ENCODE assay signal across 2 cellular contexts in the genomic region with DNA sequence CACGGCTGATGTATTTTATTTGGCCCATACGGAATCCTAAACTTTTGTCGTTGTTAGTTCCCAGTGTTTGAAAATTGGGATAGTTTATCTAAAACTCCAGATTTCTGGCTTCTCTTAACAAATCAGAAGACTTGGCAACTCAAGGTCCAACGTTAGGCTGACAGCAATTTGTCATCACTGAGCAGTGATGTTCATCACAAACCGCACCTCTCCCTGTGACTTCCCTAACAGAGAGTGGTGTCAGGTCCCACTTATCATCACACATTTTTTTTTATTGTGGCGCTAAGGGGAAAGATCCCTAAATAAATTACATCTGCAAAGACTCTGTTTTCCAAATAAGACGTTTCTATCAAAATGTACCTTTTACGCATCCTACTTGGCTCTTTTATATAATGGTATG.
TF ChIP-seq lines count a peak whose summit lies in the region.

No MANE protein-coding gene starts in this region.

TF ChIP-seq in SK-N-SH, 30 proteins besides CTCF, POLR2A, EP300 and RAD21 (continued from another document):
- TF ChIP-seq PBX3 (IDR thresholded peaks at IDR 0.05), result no peak
- no peak for TF ChIP-seq RCOR1 (IDR thresholded peaks at IDR 0.05; ENCODE audit: low read length)
- TF ChIP-seq FOXM1 (IDR thresholded peaks at IDR 0.05; ENCODE audit: low read depth), result no peak
- no peak for TF ChIP-seq JUND (IDR thresholded peaks at IDR 0.05)
- no peak for TF ChIP-seq TAF1 (IDR thresholded peaks at IDR 0.05; ENCODE audit: borderline replicate concordance, low read depth, low read length)
- no peak for TF ChIP-seq SIN3A (IDR thresholded peaks at IDR 0.05; ENCODE audit: borderline replicate concordance, low read depth, low read length)
- TF ChIP-seq CHD2 (IDR thresholded peaks at IDR 0.05; ENCODE audit: low read length, partially characterized antibody), result no peak
- TF ChIP-seq NFIC (IDR thresholded peaks at IDR 0.05; ENCODE audit: borderline replicate concordance), result no peak
- no peak for TF ChIP-seq TCF12 (IDR thresholded peaks at IDR 0.05)
- TF ChIP-seq, protein P1, sequence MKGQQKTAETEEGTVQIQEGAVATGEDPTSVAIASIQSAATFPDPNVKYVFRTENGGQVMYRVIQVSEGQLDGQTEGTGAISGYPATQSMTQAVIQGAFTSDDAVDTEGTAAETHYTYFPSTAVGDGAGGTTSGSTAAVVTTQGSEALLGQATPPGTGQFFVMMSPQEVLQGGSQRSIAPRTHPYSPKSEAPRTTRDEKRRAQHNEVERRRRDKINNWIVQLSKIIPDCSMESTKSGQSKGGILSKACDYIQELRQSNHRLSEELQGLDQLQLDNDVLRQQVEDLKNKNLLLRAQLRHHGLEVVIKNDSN (IDR thresholded peaks at IDR 0.05; ENCODE audit: borderline replicate concordance, low read depth), result no peak
- no peak for TF ChIP-seq ELF1 (IDR thresholded peaks at IDR 0.05)
- no peak for TF ChIP-seq MXI1 (IDR thresholded peaks at IDR 0.05; ENCODE audit: low read depth, low read length)
- no peak for TF ChIP-seq RXRA (IDR thresholded peaks at IDR 0.05; ENCODE audit: borderline replicate concordance, low read depth)
- TF ChIP-seq, protein P2, sequence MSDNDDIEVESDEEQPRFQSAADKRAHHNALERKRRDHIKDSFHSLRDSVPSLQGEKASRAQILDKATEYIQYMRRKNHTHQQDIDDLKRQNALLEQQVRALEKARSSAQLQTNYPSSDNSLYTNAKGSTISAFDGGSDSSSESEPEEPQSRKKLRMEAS (IDR thresholded peaks at IDR 0.05; ENCODE audit: low read depth), result no peak
- no peak for TF ChIP-seq NRF1 (IDR thresholded peaks at IDR 0.05; ENCODE audit: low read depth, low read length)

TF ChIP-seq in SK-N-SH treated with all-trans-retinoic acid at 6 μM for 48 hours, 23 proteins besides CTCF, POLR2A, EP300 and RAD21 (continued from another document):
- TF ChIP-seq, protein P3, sequence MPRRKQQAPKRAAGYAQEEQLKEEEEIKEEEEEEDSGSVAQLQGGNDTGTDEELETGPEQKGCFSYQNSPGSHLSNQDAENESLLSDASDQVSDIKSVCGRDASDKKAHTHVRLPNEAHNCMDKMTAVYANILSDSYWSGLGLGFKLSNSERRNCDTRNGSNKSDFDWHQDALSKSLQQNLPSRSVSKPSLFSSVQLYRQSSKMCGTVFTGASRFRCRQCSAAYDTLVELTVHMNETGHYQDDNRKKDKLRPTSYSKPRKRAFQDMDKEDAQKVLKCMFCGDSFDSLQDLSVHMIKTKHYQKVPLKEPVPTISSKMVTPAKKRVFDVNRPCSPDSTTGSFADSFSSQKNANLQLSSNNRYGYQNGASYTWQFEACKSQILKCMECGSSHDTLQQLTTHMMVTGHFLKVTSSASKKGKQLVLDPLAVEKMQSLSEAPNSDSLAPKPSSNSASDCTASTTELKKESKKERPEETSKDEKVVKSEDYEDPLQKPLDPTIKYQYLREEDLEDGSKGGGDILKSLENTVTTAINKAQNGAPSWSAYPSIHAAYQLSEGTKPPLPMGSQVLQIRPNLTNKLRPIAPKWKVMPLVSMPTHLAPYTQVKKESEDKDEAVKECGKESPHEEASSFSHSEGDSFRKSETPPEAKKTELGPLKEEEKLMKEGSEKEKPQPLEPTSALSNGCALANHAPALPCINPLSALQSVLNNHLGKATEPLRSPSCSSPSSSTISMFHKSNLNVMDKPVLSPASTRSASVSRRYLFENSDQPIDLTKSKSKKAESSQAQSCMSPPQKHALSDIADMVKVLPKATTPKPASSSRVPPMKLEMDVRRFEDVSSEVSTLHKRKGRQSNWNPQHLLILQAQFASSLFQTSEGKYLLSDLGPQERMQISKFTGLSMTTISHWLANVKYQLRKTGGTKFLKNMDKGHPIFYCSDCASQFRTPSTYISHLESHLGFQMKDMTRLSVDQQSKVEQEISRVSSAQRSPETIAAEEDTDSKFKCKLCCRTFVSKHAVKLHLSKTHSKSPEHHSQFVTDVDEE (CRISPR knock-in tag; IDR thresholded peaks at IDR 0.05), result no peak
